ENCODE assay signal across 8 cellular contexts in the genomic region with DNA sequence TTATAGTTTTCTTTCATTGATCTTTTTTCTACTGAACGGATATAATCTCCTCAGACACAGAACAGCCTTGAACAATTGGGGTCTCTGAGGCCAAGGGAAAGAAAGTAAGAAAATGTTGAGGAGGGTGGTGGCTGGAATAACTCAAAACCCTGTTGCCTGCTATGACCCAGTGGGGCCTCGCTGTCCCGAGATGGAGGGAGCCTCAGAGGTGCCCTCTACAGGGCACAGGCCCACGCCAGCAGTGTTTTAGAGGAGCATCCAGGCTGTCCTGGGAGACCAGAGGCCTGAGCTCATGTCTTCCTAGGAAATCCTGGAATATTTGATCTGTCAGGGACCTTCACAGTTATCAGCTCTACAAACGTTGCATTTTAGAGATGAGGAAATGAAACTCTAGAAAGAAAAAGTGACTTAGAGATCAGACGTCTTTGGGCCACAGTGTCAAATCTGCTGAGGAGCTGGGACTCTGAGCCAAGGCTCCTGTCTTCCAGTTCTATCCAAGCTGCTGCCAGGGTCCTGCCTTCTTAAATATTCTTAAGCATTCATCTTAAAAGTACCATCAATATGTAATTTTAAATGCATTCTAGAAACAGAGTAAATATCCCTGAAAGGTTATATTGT. TPM values are rescaled to one million over a fixed set of nuclear protein-coding genes. Genes with fewer than 3 reads are reported as not detected.
A peak's percentile ranks its signal among the peaks of the same experiment; 100 is the strongest.
DNase-seq lines count a peak whose midpoint lies in the region; ATAC-seq, FAIRE-seq and TF ChIP-seq lines count a peak whose summit lies in the region.

No MANE protein-coding gene starts in this region.

- H2AFZ ChIP-seq in SU-DHL-6 (ENCODE audit: low read depth, low read length, severe bottlenecking) = peak overlapping the region; percentile 52

- DNase-seq in Calu3 (peak; percentile 87), GM19239 (ENCODE audit: insufficient read length, low spot score) (peak; percentile 32), choroid plexus epithelial cell (ENCODE audit: low read depth) (peak; percentile 57), lower lobe of right lung (peak; percentile 69), thoracic aorta (ENCODE audit: low spot score) (no peak), posterior vena cava (ENCODE audit: low spot score) (no peak)

- peaks cover 17% of the 10 kb centered on the region for H3K79me2 ChIP-seq in SU-DHL-6 (ENCODE audit: insufficient read depth, low read length)

- CTCF ChIA-PET in Calu3 (lab: Charles Lee) = interaction anchor here (0.6 to 1.8 kb wide), 15 partner anchors 9 to 497 kb away, joined by 3 to 30 read pairs (median 3); a partner anchor contains a TSS

- H3K4me1 ChIP-seq in lower lobe of right lung = no peaks in the 10 kb centered on the region
- H3K4me1 ChIP-seq in thoracic aorta (ENCODE audit: control insufficient read depth in 1 of 2, low read depth in 2 of 2) = no peaks in the 10 kb centered on the region

- no TSS peak for BruUV-seq in Calu3 (replicated peaks; lab: Mats Ljungman, UMichigan)

- peak; percentile 94 for TF ChIP-seq CTCF in Calu3 (IDR thresholded peaks at IDR 0.05; ENCODE audit: unreplicated experiment)
- TF ChIP-seq CTCF in SU-DHL-6 (IDR thresholded peaks at IDR 0.05; ENCODE audit: insufficient read depth, low read length, poor library complexity, severe bottlenecking) = peak; percentile 98
- TF ChIP-seq CTCF in choroid plexus epithelial cell (conservative IDR thresholded peaks at IDR 0.05; ENCODE audit: low read depth, low read length) = peak; percentile 89
- peak; percentile 66 for TF ChIP-seq CTCF in lower lobe of right lung (IDR thresholded peaks at IDR 0.05)
- peak; percentile 60 for TF ChIP-seq CTCF in thoracic aorta (IDR thresholded peaks at IDR 0.05)

- intact Hi-C loops in Calu3 (cut with micrococcal nuclease; ENCODE audit: unreplicated experiment) = loop anchor here (1.0 to 5.0 kb wide), 4 partner anchors 26 to 496 kb away; no protein-coding TSS in a partner anchor
- intact Hi-C loops in lower lobe of right lung (cut with DNase I) = no loop called here
- intact Hi-C loops in posterior vena cava (cut with DNase I) = no loop called here

- H3K36me3 ChIP-seq in SU-DHL-6 (ENCODE audit: low read length) (no peaks in the 10 kb centered on the region), lower lobe of right lung (no peaks in the 10 kb centered on the region), thoracic aorta (peaks cover 2% of the 10 kb centered on the region)

- H3K9me3 ChIP-seq in SU-DHL-6 (ENCODE audit: insufficient read depth, low read length) = no peaks in the 10 kb centered on the region
- H3K9me3 ChIP-seq in lower lobe of right lung = no peaks in the 10 kb centered on the region
- H3K9me3 ChIP-seq in thoracic aorta = no peaks in the 10 kb centered on the region

- H3K9ac ChIP-seq in SU-DHL-6 (ENCODE audit: low read length) = peak overlapping the region; percentile 7; the same call in 1 of the 2 replicates

- peak; percentile 84 for FAIRE-seq in GM19239 (lab: Jason Lieb, UNC)

- H3K4me3 ChIP-seq in SU-DHL-6 (ENCODE audit: insufficient read depth, low read length, poor library complexity, severe bottlenecking) (no peak overlapping the region), choroid plexus epithelial cell (ENCODE audit: low read depth, low read length) (no peak overlapping the region), lower lobe of right lung (no peak overlapping the region), thoracic aorta (no peak overlapping the region)

- no peaks in the 10 kb centered on the region for H3K36me3 Mint-ChIP-seq in Calu3 (ENCODE audit: insufficient read depth, unreplicated experiment)

- no peaks in the 10 kb centered on the region for H4K20me1 ChIP-seq in SU-DHL-6 (ENCODE audit: low read depth, low read length)

- peaks cover 16% of the 10 kb centered on the region for H3K4me1 Mint-ChIP-seq in Calu3 (ENCODE audit: low read depth, unreplicated experiment)

- H3F3A ChIP-seq in SU-DHL-6 (ENCODE audit: insufficient read depth) = peaks cover 43% of the 10 kb centered on the region

- no peak overlapping the region for H3K27ac Mint-ChIP-seq in Calu3 (ENCODE audit: unreplicated experiment)

- no peaks in the 10 kb centered on the region for H3K9me2 ChIP-seq in SU-DHL-6 (replicated peaks; ENCODE audit: insufficient read depth, low read length)

- H3K27me3 ChIP-seq in SU-DHL-6 (ENCODE audit: low read length) = no peaks in the 10 kb centered on the region
- no peaks in the 10 kb centered on the region for H3K27me3 ChIP-seq in lower lobe of right lung (ENCODE audit: low read depth)
- H3K27me3 ChIP-seq in thoracic aorta (replicated peaks; ENCODE audit: insufficient read depth) = no peaks in the 10 kb centered on the region

- no peaks in the 10 kb centered on the region for H3K9me3 Mint-ChIP-seq in Calu3 (ENCODE audit: low read depth, unreplicated experiment)

- no peak overlapping the region for H3K4me3 Mint-ChIP-seq in Calu3 (ENCODE audit: low read depth, unreplicated experiment)

- peak overlapping the region; percentile 57 for H3K4me2 ChIP-seq in SU-DHL-6 (ENCODE audit: low read depth, low read length, poor library complexity, severe bottlenecking)

- H3K27me3 Mint-ChIP-seq in Calu3 (ENCODE audit: unreplicated experiment) = no peaks in the 10 kb centered on the region

- H3K27ac ChIP-seq in SU-DHL-6 (ENCODE audit: low read depth, low read length) (peak overlapping the region; percentile 82), lower lobe of right lung (no peak overlapping the region), thoracic aorta (no peak overlapping the region)

- ATAC-seq in HG03439 (IDR thresholded peaks at IDR 0.05; ENCODE audit: unreplicated experiment) (peak; percentile 40), lower lobe of right lung (peak; percentile 89 to 95), thoracic aorta (ENCODE audit: insufficient number of reproducible peaks, low FRiP score, low read depth) (no peak)

RNA-seq across cellular contexts. Expression of a gene that starts 26.3 kb away (rescaled TPM):
- 22.2 and 23.2 TPM in 2 replicates for total RNA-seq in Calu3 (2022)
- total RNA-seq in lower lobe of right lung = 13.8 TPM
- total RNA-seq in thoracic aorta = 1 to 10 TPM; 4.6 to 6.2 TPM
- total RNA-seq in posterior vena cava = 1 to 10 TPM; 4.0 to 4.8 TPM

RNA-seq across cellular contexts. Expression of a gene that starts 31.7 kb away (rescaled TPM):
- 2.0 and 3.5 TPM in 2 replicates for total RNA-seq in Calu3 (2022)
- total RNA-seq in lower lobe of right lung = 3.6 TPM
- 10 to 100 TPM; 22.3 to 30.3 TPM for total RNA-seq in thoracic aorta
- 1 to 10 TPM; 2.5 to 4.1 TPM for total RNA-seq in posterior vena cava

Comparison
In these comparisons a context has a peak if more than half of its experiments do, and no peak if none do; other contexts are left out.
1. DNase-seq: peak in Calu3 (single experiment), GM19239 (single experiment), choroid plexus epithelial cell (single experiment) and lower lobe of right lung (single experiment); none in thoracic aorta (single experiment) and posterior vena cava (single experiment).
2. Peak in every context shown above with its lines, with median percentiles within 50 percentile points of each other: CTCF ChIP-seq.